Comparison of ENCODE assay signal across 8 cellular contexts in genomic region chr20:1325173-1326030, GRCh38. TPM values are rescaled to one million over a fixed set of nuclear protein-coding genes. Genes with fewer than 3 reads are reported as not detected.
DNase-seq lines count a peak whose midpoint lies in the region; ATAC-seq and TF ChIP-seq lines count a peak whose summit lies in the region.

No MANE protein-coding gene starts in this region.

- H3K4me3 Mint-ChIP-seq in GM23338, result no peak overlapping the region
- no peak overlapping the region for H3K4me3 Mint-ChIP-seq in naive thymus-derived CD4-positive, alpha-beta T cell
- H3K4me3 Mint-ChIP-seq in stimulated activated memory B cell treated with anti-CD40 and anti-IgM and Interleukin-4, amounts not matched to agents 10 μg/mL and 1 μg/mL and 100 μg/mL, for 72 hours, result no peak overlapping the region

- peaks cover 16% of the 10 kb centered on the region; the same call in 1 of the 2 replicates for H4K20me1 ChIP-seq in GM23338 (replicated peaks; ENCODE audit: insufficient read depth)

- no peaks in the 10 kb centered on the region for H3K9me3 Mint-ChIP-seq in GM23338
- peaks cover 0 to 4% (median 0%) of the 10 kb centered on the region in 11 donors for H3K9me3 Mint-ChIP-seq in naive thymus-derived CD4-positive, alpha-beta T cell
- H3K9me3 Mint-ChIP-seq in stimulated activated memory B cell treated with anti-CD40 and anti-IgM and Interleukin-4, amounts not matched to agents 10 μg/mL and 1 μg/mL and 100 μg/mL, for 72 hours, result no peaks in the 10 kb centered on the region

- peak overlapping the region; percentile 85 for H2AFZ ChIP-seq in GM23338

- peak overlapping the region; percentile 97 for H3K27ac ChIP-seq in GM23338 (ENCODE audit: low read depth)
- peak overlapping the region; percentile 97 for H3K27ac ChIP-seq in naive thymus-derived CD4-positive, alpha-beta T cell (ENCODE audit: low read depth, low read length)

- ATAC-seq in GM23338, result peak; percentile 89
- peak; percentile 92 for ATAC-seq in naive thymus-derived CD4-positive, alpha-beta T cell
- ATAC-seq in stimulated activated memory B cell treated with anti-CD40 and anti-IgM and Interleukin-4, amounts not matched to agents 10 μg/mL and 1 μg/mL and 100 μg/mL, for 72 hours, result peak; percentile 92

- peaks cover 7% of the 10 kb centered on the region for H3K27me3 Mint-ChIP-seq in GM23338 (ENCODE audit: insufficient read depth, low read depth, poor library complexity)
- no peaks in the 10 kb centered on the region for H3K27me3 Mint-ChIP-seq in naive thymus-derived CD4-positive, alpha-beta T cell
- H3K27me3 Mint-ChIP-seq in stimulated activated memory B cell treated with anti-CD40 and anti-IgM and Interleukin-4, amounts not matched to agents 10 μg/mL and 1 μg/mL and 100 μg/mL, for 72 hours, result no peaks in the 10 kb centered on the region

- H3K27me3 ChIP-seq in GM23338 (ENCODE audit: insufficient read depth), result no peaks in the 10 kb centered on the region
- H3K27me3 ChIP-seq in naive thymus-derived CD4-positive, alpha-beta T cell (ENCODE audit: control insufficient read depth in 2 of 2, insufficient read depth in 2 of 2, low read length in 2 of 2), result no peaks in the 10 kb centered on the region

- H3K4me2 ChIP-seq in GM23338, result peak overlapping the region; percentile 88

- no peaks in the 10 kb centered on the region for H3K9me3 ChIP-seq in naive thymus-derived CD4-positive, alpha-beta T cell (ENCODE audit: control insufficient read depth in 2 of 3, low read length in 3 of 3)

- H3F3A ChIP-seq in GM23338 (replicated peaks; ENCODE audit: low read depth), result no peaks in the 10 kb centered on the region

- H3K36me3 Mint-ChIP-seq in GM23338 (ENCODE audit: low read depth), result no peaks in the 10 kb centered on the region; the same call in 1 of the 3 replicates
- peaks cover 0 to 12% (median 0%) of the 10 kb centered on the region in 5 donors for H3K36me3 Mint-ChIP-seq in naive thymus-derived CD4-positive, alpha-beta T cell
- H3K36me3 Mint-ChIP-seq in stimulated activated memory B cell treated with anti-CD40 and anti-IgM and Interleukin-4, amounts not matched to agents 10 μg/mL and 1 μg/mL and 100 μg/mL, for 72 hours, result no peaks in the 10 kb centered on the region

- H3K4me1 Mint-ChIP-seq in GM23338, result peaks cover 8% of the 10 kb centered on the region; the same call in 2 of the 3 replicates
- H3K4me1 Mint-ChIP-seq in naive thymus-derived CD4-positive, alpha-beta T cell, result peaks cover 0 to 31% (median 14%) of the 10 kb centered on the region in 7 donors
- H3K4me1 Mint-ChIP-seq in stimulated activated memory B cell treated with anti-CD40 and anti-IgM and Interleukin-4, amounts not matched to agents 10 μg/mL and 1 μg/mL and 100 μg/mL, for 72 hours, result peaks cover 13% of the 10 kb centered on the region

- no peaks in the 10 kb centered on the region for H3K9me2 ChIP-seq in GM23338 (ENCODE audit: insufficient read depth)

- H3K4me1 ChIP-seq in GM23338 (ENCODE audit: insufficient read depth), result peaks cover 7% of the 10 kb centered on the region
- H3K4me1 ChIP-seq in naive thymus-derived CD4-positive, alpha-beta T cell (ENCODE audit: control insufficient read depth in 2 of 2, insufficient read depth in 2 of 2, low read length in 2 of 2), result peaks cover 18 to 25% of the 10 kb centered on the region in 2 donors

- TF ChIP-seq CTCF in GM23338 (conservative IDR thresholded peaks at IDR 0.05; ENCODE audit: low read depth in 2 of 2) (no peak), fibroblast of mammary gland (conservative IDR thresholded peaks at IDR 0.05; ENCODE audit: control insufficient read depth, insufficient read depth, low read depth, low read length) (no peak)

- H3K4me3 ChIP-seq in GM23338 (peak overlapping the region; percentile 94), fibroblast of mammary gland (ENCODE audit: control insufficient read depth, low read depth, low read length) (peak overlapping the region; percentile 87)
- peak overlapping the region; percentile 95 for H3K4me3 ChIP-seq in naive thymus-derived CD4-positive, alpha-beta T cell (ENCODE audit: low read length)

- DNase-seq in EL (peak; percentile 98), GM23338 (ENCODE audit: low spot score) (peak; percentile 96), LHCN-M2 (ENCODE audit: low read depth) (peak; percentile 95), RKO (ENCODE audit: low spot score) (peak; percentile 99), fibroblast of mammary gland (ENCODE audit: low read depth) (peak; percentile 99)
- peak; percentile 99 for DNase-seq in activated T-helper 1 cell treated with anti-CD3 and anti-CD28 coated beads, Interleukin-2, amount 50 U/mL, for 16 hours (ENCODE audit: low read depth in 1 of 2, low spot score in 1 of 2)
- peak; percentile 96 to 99 (median 98) for DNase-seq in naive thymus-derived CD4-positive, alpha-beta T cell

- CTCF ChIA-PET in naive thymus-derived CD4-positive, alpha-beta T cell (lab: Charles Lee), result interaction anchor here (0.9 to 1.0 kb wide), 2 partner anchors 13 to 110 kb away, joined by 3 read pairs; no protein-coding TSS in a partner anchor

- POLR2A ChIA-PET in naive thymus-derived CD4-positive, alpha-beta T cell (lab: Charles Lee), result interaction anchor here (0.6 to 1.5 kb wide), 10 partner anchors 11 to 141 kb away, joined by 3 to 6 read pairs (median 3); partner anchors contain the start of gene NSFL1C

- intact Hi-C loops in naive thymus-derived CD4-positive, alpha-beta T cell (cut with micrococcal nuclease), result loop anchor here (1.0 to 2.0 kb wide), 15 partner anchors 11 to 492 kb away; partner anchors contain the start of genes FKBP1A (in 2 of the 2), PSMF1 (in 2 of the 2), SNPH (in 2 of the 2) and FAM110A (in 1 of the 2)

- no peak overlapping the region for H3K27ac Mint-ChIP-seq in GM23338
- H3K27ac Mint-ChIP-seq in naive thymus-derived CD4-positive, alpha-beta T cell, result no peak overlapping the region
- H3K27ac Mint-ChIP-seq in stimulated activated memory B cell treated with anti-CD40 and anti-IgM and Interleukin-4, amounts not matched to agents 10 μg/mL and 1 μg/mL and 100 μg/mL, for 72 hours, result no peak overlapping the region

- no peaks in the 10 kb centered on the region for H3K36me3 ChIP-seq in GM23338 (ENCODE audit: insufficient read depth)
- H3K36me3 ChIP-seq in naive thymus-derived CD4-positive, alpha-beta T cell (ENCODE audit: control insufficient read depth in 2 of 3, insufficient read depth in 3 of 3, low read length in 3 of 3), result peaks cover 0 to 5% (median 0%) of the 10 kb centered on the region in 3 experiments

- peaks cover 36% of the 10 kb centered on the region for H3K79me2 ChIP-seq in GM23338 (replicated peaks; ENCODE audit: insufficient read depth)

TF ChIP-seq in GM23338, 12 proteins besides CTCF, POLR2A, EP300 and RAD21:
- TF ChIP-seq STAT1 (IDR thresholded peaks at IDR 0.05; ENCODE audit: unreplicated experiment) (no peak), POLR2AphosphoS5 (IDR thresholded peaks at IDR 0.05; ENCODE audit: low read depth) (peak; percentile 90), EZH2phosphoT487 (IDR thresholded peaks at IDR 0.05; ENCODE audit: unreplicated experiment) (no peak), ZNF114 (CRISPR knock-in tag; IDR thresholded peaks at IDR 0.05) (no peak), CREB1 (CRISPR knock-in tag; IDR thresholded peaks at IDR 0.05; ENCODE audit: low read depth) (peak; percentile 95)
- TF ChIP-seq, protein P1, sequence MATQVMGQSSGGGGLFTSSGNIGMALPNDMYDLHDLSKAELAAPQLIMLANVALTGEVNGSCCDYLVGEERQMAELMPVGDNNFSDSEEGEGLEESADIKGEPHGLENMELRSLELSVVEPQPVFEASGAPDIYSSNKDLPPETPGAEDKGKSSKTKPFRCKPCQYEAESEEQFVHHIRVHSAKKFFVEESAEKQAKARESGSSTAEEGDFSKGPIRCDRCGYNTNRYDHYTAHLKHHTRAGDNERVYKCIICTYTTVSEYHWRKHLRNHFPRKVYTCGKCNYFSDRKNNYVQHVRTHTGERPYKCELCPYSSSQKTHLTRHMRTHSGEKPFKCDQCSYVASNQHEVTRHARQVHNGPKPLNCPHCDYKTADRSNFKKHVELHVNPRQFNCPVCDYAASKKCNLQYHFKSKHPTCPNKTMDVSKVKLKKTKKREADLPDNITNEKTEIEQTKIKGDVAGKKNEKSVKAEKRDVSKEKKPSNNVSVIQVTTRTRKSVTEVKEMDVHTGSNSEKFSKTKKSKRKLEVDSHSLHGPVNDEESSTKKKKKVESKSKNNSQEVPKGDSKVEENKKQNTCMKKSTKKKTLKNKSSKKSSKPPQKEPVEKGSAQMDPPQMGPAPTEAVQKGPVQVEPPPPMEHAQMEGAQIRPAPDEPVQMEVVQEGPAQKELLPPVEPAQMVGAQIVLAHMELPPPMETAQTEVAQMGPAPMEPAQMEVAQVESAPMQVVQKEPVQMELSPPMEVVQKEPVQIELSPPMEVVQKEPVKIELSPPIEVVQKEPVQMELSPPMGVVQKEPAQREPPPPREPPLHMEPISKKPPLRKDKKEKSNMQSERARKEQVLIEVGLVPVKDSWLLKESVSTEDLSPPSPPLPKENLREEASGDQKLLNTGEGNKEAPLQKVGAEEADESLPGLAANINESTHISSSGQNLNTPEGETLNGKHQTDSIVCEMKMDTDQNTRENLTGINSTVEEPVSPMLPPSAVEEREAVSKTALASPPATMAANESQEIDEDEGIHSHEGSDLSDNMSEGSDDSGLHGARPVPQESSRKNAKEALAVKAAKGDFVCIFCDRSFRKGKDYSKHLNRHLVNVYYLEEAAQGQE (IDR thresholded peaks at IDR 0.05; ENCODE audit: unreplicated experiment), result no peak

RNA-seq across cellular contexts. Expression of gene SDCBP2, which starts 3.5 kb away (rescaled TPM):
- total RNA-seq in GM23338 (2014; rRNA removed; shearing (Covaris generic)), result 4.6 and 5.3 TPM in 2 replicates
- polyA plus RNA-seq in GM23338 (2016; fragmentation: Nextera tagmentation; extraction: Ambion mirVana), result 2.9 and 3.2 TPM in 2 replicates
- 1.5 and 2.9 TPM in 2 replicates for total RNA-seq in LHCN-M2 (2014; rRNA removed)
- polyA plus RNA-seq in LHCN-M2 (2012), result 1.1 TPM
- total RNA-seq in naive thymus-derived CD4-positive, alpha-beta T cell, result 1 to 10 TPM; 1.0 to 3.6 (median 1.4) TPM
- 1 to 10 TPM; 1.3 to 1.9 TPM for polyA plus RNA-seq in naive thymus-derived CD4-positive, alpha-beta T cell

RNA-seq across cellular contexts. Expression of gene SNPH, which starts 59.3 kb away (rescaled TPM):
- 3.5 and 5.8 TPM in 2 replicates for total RNA-seq in GM23338 (2014; rRNA removed; shearing (Covaris generic))
- 1.3 and 1.5 TPM in 2 replicates for polyA plus RNA-seq in GM23338 (2016; fragmentation: Nextera tagmentation; extraction: Ambion mirVana)
- 14.0 and 15.8 TPM in 2 replicates for total RNA-seq in LHCN-M2 (2014; rRNA removed)
- 6.0 TPM for polyA plus RNA-seq in LHCN-M2 (2012)
- total RNA-seq in naive thymus-derived CD4-positive, alpha-beta T cell, result 10 to 100 TPM in 4 of 5 experiments, 1 to 10 TPM in 1; 7.3 to 43.4 (median 22.5) TPM
- polyA plus RNA-seq in naive thymus-derived CD4-positive, alpha-beta T cell, result 10 to 100 TPM in 1 of 2 donors, 1 to 10 TPM in 1; 6.0 to 16.7 TPM

Comparison
In these comparisons a context has a peak if more than half of its experiments do, and no peak if none do; other contexts are left out.
1. Peak in every context shown above with its lines: DNase-seq, ATAC-seq, H3K4me3 ChIP-seq and H3K27ac ChIP-seq.